In genomic region chr4:143183513-143184216, GRCh38 we compare ENCODE assay signal across 8 cellular contexts. TPM values are rescaled to one million over a fixed set of nuclear protein-coding genes. Genes with fewer than 3 reads are reported as not detected.
DNase-seq lines count a peak whose midpoint lies in the region; ATAC-seq, FAIRE-seq and TF ChIP-seq lines count a peak whose summit lies in the region.

No MANE protein-coding gene starts in this region.

- H3K9me3 ChIP-seq in keratinocyte (ENCODE audit: control insufficient read depth, low read depth, low read length), result no peaks in the 10 kb centered on the region
- H3K9me3 ChIP-seq in testis, result no peaks in the 10 kb centered on the region

- no peaks in the 10 kb centered on the region for H3K36me3 ChIP-seq in keratinocyte (ENCODE audit: control insufficient read depth in 2 of 2, extremely low read depth in 1 of 2, insufficient read depth in 2 of 2, low read length in 2 of 2)
- H3K36me3 ChIP-seq in testis (ENCODE audit: low read depth, missing control alignments), result no peaks in the 10 kb centered on the region

- POLR2A ChIA-PET in activated CD8-positive, alpha-beta T cell treated with anti-CD3 and anti-CD28 coated beads, Interleukin-2, amount 10 ng/mL, durations not matched to agents 7 days and 5 days (lab: Charles Lee), result interaction anchor here (1.1 kb wide), 1 partner anchor 154 kb away, joined by 3 read pairs; no protein-coding TSS in a partner anchor

- 35 to 37% methylated on average over 9 of the region's 9 CpGs for WGBS in testis, 2 donors

- intact Hi-C loops in testis (cut with DNase I; ENCODE audit: low total_unique reads), result no loop called here

- peak overlapping the region; percentile 99 for H3K27ac Mint-ChIP-seq in activated naive CD4-positive, alpha-beta T cell treated with anti-CD3 and anti-CD28 coated beads, Interleukin-2, amount 50 U/mL, for 24 hours
- peak overlapping the region; percentile 93 for H3K27ac Mint-ChIP-seq in activated CD8-positive, alpha-beta T cell treated with anti-CD3 and anti-CD28 coated beads, Interleukin-2, amount 10 ng/mL, durations not matched to agents 7 days and 5 days

- H3K4me1 ChIP-seq in keratinocyte (ENCODE audit: control insufficient read depth, extremely low read depth, insufficient read depth, low read length) (peaks cover 8% of the 10 kb centered on the region), testis (peaks cover 13% of the 10 kb centered on the region)

- peak overlapping the region; percentile 98 for H2AFZ ChIP-seq in keratinocyte (ENCODE audit: control insufficient read depth, low read length)

- H3K9me3 Mint-ChIP-seq in activated naive CD4-positive, alpha-beta T cell treated with anti-CD3 and anti-CD28 coated beads, Interleukin-2, amount 50 U/mL, for 24 hours, result no peaks in the 10 kb centered on the region
- H3K9me3 Mint-ChIP-seq in activated CD8-positive, alpha-beta T cell treated with anti-CD3 and anti-CD28 coated beads, Interleukin-2, amount 10 ng/mL, durations not matched to agents 7 days and 5 days (ENCODE audit: insufficient read depth), result no peaks in the 10 kb centered on the region

- CTCF ChIA-PET in activated CD8-positive, alpha-beta T cell treated with anti-CD3 and anti-CD28 coated beads, Interleukin-2, amount 10 ng/mL, durations not matched to agents 7 days and 5 days (lab: Charles Lee), result no interaction called here

- FAIRE-seq in keratinocyte (lab: Jason Lieb, UNC), result no peak

- H3K9me1 ChIP-seq in keratinocyte (ENCODE audit: control insufficient read depth, extremely low read depth, insufficient read depth, low read length), result no peaks in the 10 kb centered on the region

- no peak for ATAC-seq in activated CD8-positive, alpha-beta T cell treated with anti-CD3 and anti-CD28 coated beads, Interleukin-2, amount 10 ng/mL, durations not matched to agents 7 days and 5 days
- ATAC-seq in HG02798 (IDR thresholded peaks at IDR 0.05; ENCODE audit: poor library complexity, unreplicated experiment), result no peak

- TF ChIP-seq CTCF in keratinocyte (optimal IDR thresholded peaks at IDR 0.05 in 1 of 3, IDR thresholded peaks at IDR 0.05 in 1 of 3, conservative IDR thresholded peaks at IDR 0.05 in 1 of 3; ENCODE audit: extremely low read depth in 1 of 3, insufficient read depth in 2 of 3, low read length in 3 of 3), result no peak
- TF ChIP-seq CTCF in testis (IDR thresholded peaks at IDR 0.05), result no peak

- TF ChIP-seq POLR2A in testis (IDR thresholded peaks at IDR 0.05), result no peak

- H3K27me3 ChIP-seq in keratinocyte (ENCODE audit: control insufficient read depth, extremely low read depth, insufficient read depth, low read length) (no peaks in the 10 kb centered on the region), testis (no peaks in the 10 kb centered on the region)

- H3K27me3 Mint-ChIP-seq in activated naive CD4-positive, alpha-beta T cell treated with anti-CD3 and anti-CD28 coated beads, Interleukin-2, amount 50 U/mL, for 24 hours, result no peaks in the 10 kb centered on the region
- no peaks in the 10 kb centered on the region for H3K27me3 Mint-ChIP-seq in activated CD8-positive, alpha-beta T cell treated with anti-CD3 and anti-CD28 coated beads, Interleukin-2, amount 10 ng/mL, durations not matched to agents 7 days and 5 days (ENCODE audit: low read depth)

- H3K4me3 Mint-ChIP-seq in activated naive CD4-positive, alpha-beta T cell treated with anti-CD3 and anti-CD28 coated beads, Interleukin-2, amount 50 U/mL, for 24 hours, result peak overlapping the region; percentile 96
- peak overlapping the region; percentile 83 for H3K4me3 Mint-ChIP-seq in activated CD8-positive, alpha-beta T cell treated with anti-CD3 and anti-CD28 coated beads, Interleukin-2, amount 10 ng/mL, durations not matched to agents 7 days and 5 days

- dilution Hi-C loops in keratinocyte (cut with MboI; ENCODE audit: extremely low pct_ligation_motif_present, low sequenced_read_pairs), result no loop called here

- peak overlapping the region; percentile 84 for H3K9ac ChIP-seq in keratinocyte (ENCODE audit: control insufficient read depth, extremely low read depth, insufficient read depth, low read length)

- H3K4me3 ChIP-seq in keratinocyte (ENCODE audit: control insufficient read depth in 2 of 3, extremely low read depth in 1 of 3, insufficient read depth in 2 of 3, low read depth in 1 of 3, low read length in 3 of 3) (peak overlapping the region; percentile 94 to 97 (median 95)), testis (peak overlapping the region; percentile 92 to 97)

- peak overlapping the region; percentile 89 for H3K27ac ChIP-seq in keratinocyte (ENCODE audit: control insufficient read depth, insufficient read depth, low read length)
- peak overlapping the region; percentile 92 to 95 for H3K27ac ChIP-seq in testis

- peaks cover 3% of the 10 kb centered on the region for H4K20me1 ChIP-seq in keratinocyte (ENCODE audit: control insufficient read depth, extremely low read depth, insufficient read depth, low read length)

- H3K36me3 Mint-ChIP-seq in activated naive CD4-positive, alpha-beta T cell treated with anti-CD3 and anti-CD28 coated beads, Interleukin-2, amount 50 U/mL, for 24 hours, result peaks cover 9% of the 10 kb centered on the region
- peaks cover 29% of the 10 kb centered on the region for H3K36me3 Mint-ChIP-seq in activated CD8-positive, alpha-beta T cell treated with anti-CD3 and anti-CD28 coated beads, Interleukin-2, amount 10 ng/mL, durations not matched to agents 7 days and 5 days (ENCODE audit: low read depth)

- DNase-seq in activated naive CD4-positive, alpha-beta T cell treated with Interleukin-2 at 50 U/mL for 16 hours, result no peak
- no peak for DNase-seq in activated CD8-positive, alpha-beta T cell treated with anti-CD3 and anti-CD28 coated beads, Interleukin-2, amount 10 ng/mL, durations not matched to agents 7 days and 5 days
- DNase-seq in keratinocyte (ENCODE audit: low read depth, low spot score), result no peak
- DNase-seq in testis, result no peak
- no peak for DNase-seq in NCI-H1048 (lab: John Stamatoyannopoulos, UW)
- DNase-seq in HuH-7 (ENCODE audit: low spot score), result no peak

- peak overlapping the region; percentile 83 for H3K4me2 ChIP-seq in keratinocyte (ENCODE audit: control insufficient read depth, extremely low read depth, insufficient read depth, low read depth, low read length)

- H3K4me1 Mint-ChIP-seq in activated naive CD4-positive, alpha-beta T cell treated with anti-CD3 and anti-CD28 coated beads, Interleukin-2, amount 50 U/mL, for 24 hours, result peaks cover 60% of the 10 kb centered on the region
- peaks cover 29% of the 10 kb centered on the region for H3K4me1 Mint-ChIP-seq in activated CD8-positive, alpha-beta T cell treated with anti-CD3 and anti-CD28 coated beads, Interleukin-2, amount 10 ng/mL, durations not matched to agents 7 days and 5 days (ENCODE audit: low read depth)

- H3K79me2 ChIP-seq in keratinocyte (ENCODE audit: control insufficient read depth, insufficient read depth, low read length), result peaks cover 36% of the 10 kb centered on the region

RNA-seq across cellular contexts. Expression of gene USP38, which starts 1.1 kb away (rescaled TPM):
- 10 to 100 TPM; 22.0 to 22.6 TPM for total RNA-seq in activated CD8-positive, alpha-beta T cell treated with anti-CD3 and anti-CD28 coated beads, Interleukin-2, amount 10 ng/mL, durations not matched to agents 7 days and 5 days
- polyA plus RNA-seq in keratinocyte (9.8 to 12.8 TPM (median 11.7 TPM) in 3 replicates), testis (ENCODE audit: insufficient read depth, low read depth, low replicate concordance) (21.2 TPM)
- 9.2 TPM for polyA plus RNA-seq in keratinocyte (2011; ENCODE audit: low read depth)
- 7.1 and 12.3 TPM in 2 replicates for polyA plus RNA-seq in keratinocyte (2011; cell fraction: cytosol; rRNA removed)
- polyA plus RNA-seq in keratinocyte (2011; cell fraction: nucleus; rRNA removed), result 8.4 and 9.5 TPM in 2 replicates
- 9.9 and 15.9 TPM in 2 replicates for polyA plus RNA-seq in keratinocyte (2012; ENCODE audit: low replicate concordance)
- 13.6 to 32.6 TPM (median 29.5 TPM) in 3 replicates for polyA minus RNA-seq in keratinocyte
- polyA minus RNA-seq in keratinocyte (2011; cell fraction: cytosol; rRNA and poly(A)+ RNA removed), result 21.7 TPM
- polyA minus RNA-seq in keratinocyte (2011; cell fraction: nucleus; rRNA and poly(A)+ RNA removed), result 19.7 and 26.3 TPM in 2 replicates
- 10 to 100 TPM; 22.9 to 23.8 TPM for total RNA-seq in testis
